ENCODE assay signal across 1 cellular context in the genomic region with DNA sequence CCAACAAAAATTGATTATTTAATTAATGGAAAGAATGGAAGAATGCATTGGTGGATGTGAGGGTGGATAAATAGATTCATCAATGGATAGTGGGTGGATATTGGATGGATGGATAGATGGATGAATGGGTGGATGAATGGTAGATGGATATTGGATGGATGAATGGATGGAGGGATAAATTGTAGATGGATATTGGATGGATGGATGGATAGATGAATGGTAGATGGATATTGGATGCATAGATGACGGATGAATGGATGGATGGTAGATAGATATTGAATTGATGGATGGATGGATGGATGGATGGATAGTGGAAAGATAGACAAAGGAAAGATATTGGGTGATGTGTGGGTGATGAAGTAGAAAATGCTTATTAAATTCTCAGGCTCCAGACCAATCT.
TF ChIP-seq lines count a peak whose summit lies in the region.

No MANE protein-coding gene starts in this region.

TF ChIP-seq in H1, 55 proteins besides CTCF, POLR2A, EP300 and RAD21 (continued from another document):
- TF ChIP-seq, protein P1, sequence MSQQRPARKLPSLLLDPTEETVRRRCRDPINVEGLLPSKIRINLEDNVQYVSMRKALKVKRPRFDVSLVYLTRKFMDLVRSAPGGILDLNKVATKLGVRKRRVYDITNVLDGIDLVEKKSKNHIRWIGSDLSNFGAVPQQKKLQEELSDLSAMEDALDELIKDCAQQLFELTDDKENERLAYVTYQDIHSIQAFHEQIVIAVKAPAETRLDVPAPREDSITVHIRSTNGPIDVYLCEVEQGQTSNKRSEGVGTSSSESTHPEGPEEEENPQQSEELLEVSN (IDR thresholded peaks at IDR 0.05) = no peak
- TF ChIP-seq TAF1 (IDR thresholded peaks at IDR 0.05; ENCODE audit: low read depth, low read length) (no peak), RNF2 (IDR thresholded peaks at IDR 0.05; ENCODE audit: borderline replicate concordance, low read depth, low read length, missing control alignments, poor library complexity, severe bottlenecking) (no peak), JUN (IDR thresholded peaks at IDR 0.05; ENCODE audit: low read depth, low read length) (no peak)
